9 cellular contexts compared by ENCODE assay signal in genomic region chr1:923131-923990, GRCh38. TPM values are rescaled to one million over a fixed set of nuclear protein-coding genes. Genes with fewer than 3 reads are reported as not detected.
A peak's percentile ranks its signal among the peaks of the same experiment; 100 is the strongest.
DNase-seq lines count a peak whose midpoint lies in the region; TF ChIP-seq lines count a peak whose summit lies in the region.
"Had no signal": no experiment of that assay in that cellular context is flagged by ENCODE, and none has a peak within 500 bp of the region (broad histone marks: within the 10 kb centered on the region; RNA-seq: fewer than 3 reads in every experiment).

TSS of gene SAMD11 (plus strand) at chr1:923923. CDS start at chr1:924432, 509 bp downstream.

- no CpG with 5 or more reads among the region's 72 CpGs for WGBS in neuronal stem cell (ENCODE audit: extremely low coverage in 2 of 2, insufficient read length in 2 of 2, insufficient replicate concordance in 1 of 2), 2 donors
- WGBS in testis, 2 donors: 7% methylated on average over 47 of the region's 72 CpGs; no CpG with 5 or more reads in 1 of the 2 donors

- H3K36me3 Mint-ChIP-seq in HFFc6 (ENCODE audit: low read depth): peaks cover 4% of the 10 kb centered on the region; the same call in 1 of the 2 replicates

- H3K9me3 Mint-ChIP-seq in HFFc6: no peaks in the 10 kb centered on the region

- POLR2A ChIA-PET in PC-9 (lab: Charles Lee; ENCODE audit: unreplicated experiment): interaction anchor here (0.6 kb wide), 1 partner anchor 43 kb away, joined by 4 read pairs; no protein-coding TSS in a partner anchor

- intact Hi-C loops in PC-9 (cut with micrococcal nuclease; ENCODE audit: unreplicated experiment): no loop called here
- intact Hi-C loops in testis (cut with DNase I; ENCODE audit: low total_unique reads): no loop called here

- peak within 1 kb of the TSS; percentile 44 for H2BK12ac ChIP-seq in neuronal stem cell (ENCODE audit: low read length)

- H3K36me3 ChIP-seq in PC-9 (ENCODE audit: low read depth): no peaks in the 10 kb centered on the region
- peaks cover 0 to 2% of the 10 kb centered on the region in 2 donors for H3K36me3 ChIP-seq in neuronal stem cell (replicated peaks in 1 of 2; ENCODE audit: control insufficient read depth in 2 of 2, insufficient read depth in 2 of 2, low read length in 2 of 2)
- no peaks in the 10 kb centered on the region for H3K36me3 ChIP-seq in testis (ENCODE audit: low read depth, missing control alignments)

- H3K27ac Mint-ChIP-seq in HFFc6: no peak within 1 kb of the TSS; the same call in 1 of the 2 replicates

- H3K4me1 Mint-ChIP-seq in HFFc6 (ENCODE audit: low read depth): peaks cover 19% of the 10 kb centered on the region

- peaks cover 2% of the 10 kb centered on the region for H3K79me1 ChIP-seq in neuronal stem cell (ENCODE audit: low read depth, low read length)

- peak within 1 kb of the TSS; percentile 60 for H3K9ac ChIP-seq in neuronal stem cell (ENCODE audit: low read depth, low read length, poor library complexity)

- TF ChIP-seq POLR2A in testis (IDR thresholded peaks at IDR 0.05): no peak

- H3K4me2 ChIP-seq in PC-9 (peak within 1 kb of the TSS; percentile 79), neuronal stem cell (ENCODE audit: insufficient read depth, low read length, poor library complexity, severe bottlenecking) (peak within 1 kb of the TSS; percentile 86)

- H3K4me3 ChIP-seq in PC-9 (peak within 1 kb of the TSS; percentile 55), neuronal stem cell (ENCODE audit: low read length in 2 of 2) (peak within 1 kb of the TSS; percentile 38 to 75), testis (peak within 1 kb of the TSS; percentile 51 to 56)

- H3K27me3 ChIP-seq in PC-9 (ENCODE audit: insufficient read depth, low read depth) (peaks cover 42% of the 10 kb centered on the region), neuronal stem cell (ENCODE audit: control insufficient read depth in 3 of 3, insufficient read depth in 3 of 3, low read depth in 1 of 3, low read length in 3 of 3) (peaks cover 51 to 91% (median 86%) of the 10 kb centered on the region in 3 experiments), testis (no peaks in the 10 kb centered on the region)

- H3K27me3 Mint-ChIP-seq in HFFc6 (ENCODE audit: insufficient read depth): no peaks in the 10 kb centered on the region

- H3K14ac ChIP-seq in neuronal stem cell (ENCODE audit: low read length): peak within 1 kb of the TSS; percentile 56

- H4K8ac ChIP-seq in neuronal stem cell (ENCODE audit: low read depth, low read length): no peak within 1 kb of the TSS

- H3K9me3 ChIP-seq in PC-9 (ENCODE audit: insufficient read depth, low read depth) (no peaks in the 10 kb centered on the region), neuronal stem cell (replicated peaks in 1 of 2; ENCODE audit: control insufficient read depth in 2 of 2, insufficient read depth in 1 of 2, low read depth in 1 of 2, low read length in 2 of 2) (peaks cover 0 to 4% of the 10 kb centered on the region in 2 donors), testis (no peaks in the 10 kb centered on the region)

- no peaks in the 10 kb centered on the region for H3K79me2 ChIP-seq in PC-9 (ENCODE audit: low read depth)

- peaks cover 12% of the 10 kb centered on the region; the same call in 1 of the 2 replicates for H3F3A ChIP-seq in PC-9 (ENCODE audit: insufficient read depth, low read depth)

- CTCF ChIA-PET in PC-9 (lab: Charles Lee): no interaction called here

- H2BK15ac ChIP-seq in neuronal stem cell (ENCODE audit: low read length): peak within 1 kb of the TSS; percentile 100

- H3K4me1 ChIP-seq in PC-9 (replicated peaks; ENCODE audit: insufficient read depth) (peaks cover 19% of the 10 kb centered on the region), neuronal stem cell (ENCODE audit: control insufficient read depth in 2 of 2, insufficient read depth in 1 of 2, low read depth in 1 of 2, low read length in 2 of 2) (peaks cover 22 to 40% of the 10 kb centered on the region in 2 donors), testis (peaks cover 26% of the 10 kb centered on the region)

- peak within 1 kb of the TSS; percentile 86 for H3K4me3 Mint-ChIP-seq in HFFc6

- peak; percentile 75 for DNase-seq in AG08395 (ENCODE audit: low spot score)
- DNase-seq in HFFc6: peak; percentile 74
- peak; percentile 61 to 82 for DNase-seq in PC-9
- peak; percentile 72 for DNase-seq in activated naive CD4-positive, alpha-beta T cell treated with Interleukin-2 at 50 U/mL for 16 hours
- DNase-seq in germinal center (ENCODE audit: low spot score): peak; percentile 46
- DNase-seq in neuronal stem cell (ENCODE audit: low spot score): peak; percentile 88
- DNase-seq in testis: peak; percentile 89
- DNase-seq in HPDE6-E6E7 (ENCODE audit: extremely low spot score): no peak

- TF ChIP-seq CTCF in HFFc6 (IDR thresholded peaks at IDR 0.05): 0 out of 2 replicates have a peak, but pooled peaks have one; percentile 19
- no peak for TF ChIP-seq CTCF in PC-9 (conservative IDR thresholded peaks at IDR 0.05)
- no peak for TF ChIP-seq CTCF in testis (IDR thresholded peaks at IDR 0.05)

- H2BK5ac ChIP-seq in neuronal stem cell (ENCODE audit: low read length): peak within 1 kb of the TSS; percentile 39

- no peaks in the 10 kb centered on the region; the same call in 1 of the 2 replicates for H4K20me1 ChIP-seq in PC-9 (ENCODE audit: insufficient read depth)

- no peak within 1 kb of the TSS for H3K4ac ChIP-seq in neuronal stem cell (ENCODE audit: low read length)

- H3K23ac ChIP-seq in neuronal stem cell (ENCODE audit: low read depth, low read length, poor library complexity): peak within 1 kb of the TSS; percentile 99

- peak within 1 kb of the TSS; percentile 96 for H2AK5ac ChIP-seq in neuronal stem cell (ENCODE audit: low read depth, low read length)

- H3K27ac ChIP-seq in PC-9 (no peak within 1 kb of the TSS), neuronal stem cell (replicated peaks; ENCODE audit: low read length) (no peak within 1 kb of the TSS), testis (no peak within 1 kb of the TSS)

- H3K18ac ChIP-seq in neuronal stem cell (ENCODE audit: low read length): peak within 1 kb of the TSS; percentile 94

- H3K9me2 ChIP-seq in PC-9 (ENCODE audit: insufficient read depth): no peaks in the 10 kb centered on the region

- no TSS peak for BruUV-seq in PC-9 (replicated peaks; lab: Mats Ljungman, UMichigan)

- no peak within 1 kb of the TSS for H4K91ac ChIP-seq in neuronal stem cell (ENCODE audit: low read depth, low read length, poor library complexity)

- peak within 1 kb of the TSS; percentile 81 for H2BK120ac ChIP-seq in neuronal stem cell (ENCODE audit: low read depth, low read length)

- H2AFZ ChIP-seq in PC-9 (peak within 1 kb of the TSS; percentile 73; the same call in 1 of the 2 replicates), neuronal stem cell (ENCODE audit: low read length) (peak within 1 kb of the TSS; percentile 95)

RNA-seq across cellular contexts. Expression of gene SAMD11, which starts in this region (rescaled TPM):
- 10 to 100 TPM; 20.6 to 29.3 (median 27.5) TPM for total RNA-seq in HFFc6 (2021; fragmentation: NEBNext Ultra II Directional; extraction: Animal tissue kit (Norgen Biotek cat#: 25700))
- total RNA-seq in PC-9 (2021) (0.59 and 2.2 TPM in 2 replicates), testis (10 to 100 TPM; 36.9 to 47.2 TPM)
- 0.21 TPM for polyA plus RNA-seq in neuronal stem cell (2013, experiment 1 of 2)
- polyA plus RNA-seq in neuronal stem cell (2013, experiment 2 of 2): 0.32 TPM
- polyA plus RNA-seq in testis (ENCODE audit: insufficient read depth, low read depth, low replicate concordance): 7.9 TPM
- total RNA-seq: subcutaneous adipose tissue had no signal
